ENCODE assay signal across 1 cellular context in the genomic region with DNA sequence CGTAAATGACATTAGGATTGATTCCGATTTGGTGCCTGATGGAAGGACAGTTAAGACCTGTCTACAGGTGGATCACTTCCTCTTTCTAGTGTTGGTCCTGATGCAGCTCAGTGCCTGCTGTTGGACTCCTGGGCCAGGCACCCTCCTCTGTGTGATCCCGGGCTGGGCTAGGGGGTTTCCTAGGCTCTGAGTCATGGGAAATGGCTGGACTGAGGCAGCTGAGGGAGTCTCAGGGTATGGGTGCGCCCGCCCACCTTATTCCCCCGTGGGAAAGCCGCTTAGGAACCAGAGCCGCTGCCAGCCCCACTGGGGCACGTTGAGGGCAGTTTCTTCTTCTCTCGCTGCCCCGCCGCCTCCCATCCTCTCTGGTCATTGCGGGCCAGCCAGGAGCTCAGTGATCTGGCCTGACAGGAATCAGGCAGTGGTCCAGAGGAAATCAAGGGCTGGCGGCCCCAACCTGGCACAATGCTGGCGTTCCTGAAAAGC.
TF ChIP-seq lines count a peak whose summit lies in the region.

No MANE protein-coding gene starts in this region.

TF ChIP-seq in HepG2, 621 proteins besides CTCF, POLR2A, EP300 and RAD21:
- TF ChIP-seq ZNF687 (CRISPR knock-in tag; IDR thresholded peaks at IDR 0.05) (no peak), ZNF441 (CRISPR knock-in tag; IDR thresholded peaks at IDR 0.05; ENCODE audit: borderline replicate concordance) (no peak), MAX (IDR thresholded peaks at IDR 0.05) (no peak), ZNF550 (CRISPR knock-in tag; IDR thresholded peaks at IDR 0.05; ENCODE audit: borderline replicate concordance) (no peak), ZNF891 (CRISPR knock-in tag; IDR thresholded peaks at IDR 0.05) (no peak), AGO2 (optimal IDR thresholded peaks at IDR 0.05; ENCODE audit: low read depth, low read length) (peak; percentile 2)
